25 cellular contexts compared by ENCODE assay signal in genomic region chr12:85781751-85782150, GRCh38. TPM values are rescaled to one million over a fixed set of nuclear protein-coding genes. Genes with fewer than 3 reads are reported as not detected.
DNase-seq lines count a peak whose midpoint lies in the region; ATAC-seq and TF ChIP-seq lines count a peak whose summit lies in the region.
"Had no signal": no experiment of that assay in that cellular context is flagged by ENCODE, and none has a peak within 500 bp of the region (broad histone marks: within the 10 kb centered on the region; RNA-seq: fewer than 3 reads in every experiment).

No MANE protein-coding gene starts in this region.

- H3K4me2 ChIP-seq in HCT116 (ENCODE audit: low read length) = no peak overlapping the region

- RAD21 ChIA-PET in HCT116 (lab: Charles Lee; ENCODE audit: low non-redundant PET in 1 of 2, low total read pairs in 2 of 2, uncharacterized antibody in 2 of 2, unreplicated experiment in 2 of 2) = no interaction called here

- POLR2A ChIA-PET in HCT116 (lab: Charles Lee) = no interaction called here

- H3K9me2 ChIP-seq in HCT116 (ENCODE audit: insufficient read depth) = no peaks in the 10 kb centered on the region

- peaks cover 2 to 19% of the 10 kb centered on the region in 2 experiments; a peak in 2 of 4 replicates for H3K4me1 ChIP-seq in HCT116 (ENCODE audit: control insufficient read depth in 1 of 2, insufficient read depth in 2 of 2, low read length in 2 of 2)
- H3K4me1 ChIP-seq: parathyroid adenoma, SJCRH30, suprapubic skin, uterus had no signal

- no peaks in the 10 kb centered on the region for H3K27me3 Mint-ChIP-seq in stimulated activated naive CD8-positive, alpha-beta T cell treated with anti-CD3 and anti-CD28 coated beads, Interleukin-15, amount 100 ng/mL, for 72 hours
- no peaks in the 10 kb centered on the region for H3K27me3 Mint-ChIP-seq in Calu3 (ENCODE audit: unreplicated experiment)
- H3K27me3 Mint-ChIP-seq: naive thymus-derived CD4-positive, alpha-beta T cell had no signal

- H3K36me3 ChIP-seq in HCT116 (ENCODE audit: control insufficient read depth in 1 of 2, insufficient read depth in 2 of 2, low read length in 2 of 2) = no peaks in the 10 kb centered on the region
- H3K36me3 ChIP-seq: SJCRH30, suprapubic skin, uterus had no signal

- no peak for ATAC-seq in HCT116
- ATAC-seq in stimulated activated naive CD8-positive, alpha-beta T cell treated with anti-CD3 and anti-CD28 coated beads, Interleukin-15, amount 100 ng/mL, for 72 hours = no peak
- no peak for ATAC-seq in HG03139 (IDR thresholded peaks at IDR 0.05; ENCODE audit: unreplicated experiment)
- ATAC-seq: naive thymus-derived CD4-positive, alpha-beta T cell; sciatic nerve had no signal

- no peak for TF ChIP-seq POLR2A in HCT116 (IDR thresholded peaks at IDR 0.05; ENCODE audit: borderline replicate concordance, extremely low read depth, insufficient read depth, insufficient read length)

- H3K27ac ChIP-seq in HCT116 (ENCODE audit: low read depth, low read length) = no peak overlapping the region
- H3K27ac ChIP-seq: 22Rv1, coronary artery, HL-60, parathyroid adenoma, SJCRH30, suprapubic skin, uterus had no signal

- no peaks in the 10 kb centered on the region for H4K20me1 ChIP-seq in HCT116 (ENCODE audit: insufficient read depth)

- no peak overlapping the region for H2AFZ ChIP-seq in HCT116 (ENCODE audit: low read depth, low read length, poor library complexity, severe bottlenecking)
- H2AFZ ChIP-seq: parathyroid adenoma had no signal

- H3K4me1 Mint-ChIP-seq in stimulated activated naive CD8-positive, alpha-beta T cell treated with anti-CD3 and anti-CD28 coated beads, Interleukin-15, amount 100 ng/mL, for 72 hours = no peaks in the 10 kb centered on the region
- peaks cover 28% of the 10 kb centered on the region for H3K4me1 Mint-ChIP-seq in Calu3 (ENCODE audit: low read depth, unreplicated experiment)
- H3K4me1 Mint-ChIP-seq: naive thymus-derived CD4-positive, alpha-beta T cell had no signal

- H3K27me3 ChIP-seq in HCT116 (ENCODE audit: insufficient read depth, low read length) = no peaks in the 10 kb centered on the region
- H3K27me3 ChIP-seq: SJCRH30, suprapubic skin, uterus had no signal

- BruUV-seq in HCT116 (replicated peaks; lab: Mats Ljungman, UMichigan) = no TSS peak
- BruUV-seq in Calu3 (replicated peaks; lab: Mats Ljungman, UMichigan) = no TSS peak

- no peak overlapping the region for H3K4me3 ChIP-seq in HCT116 (replicated peaks in 1 of 2; ENCODE audit: low read depth in 1 of 2, low read length in 2 of 2)
- H3K4me3 ChIP-seq: coronary artery, SJCRH30, suprapubic skin, uterus had no signal

- peak; percentile 43 for DNase-seq in DMS153 (lab: John Stamatoyannopoulos, UW)
- DNase-seq in DMS153 treated with DMSO at 0.1 percent for 48 hours (lab: John Stamatoyannopoulos, UW; ENCODE audit: unreplicated experiment) = no peak
- no peak for DNase-seq in HCT116 (ENCODE audit: low read depth, low spot score)
- peak; percentile 98 for DNase-seq in NCI-H69 (lab: John Stamatoyannopoulos, UW)
- DNase-seq in cerebellar nuclear complex (lab: John Stamatoyannopoulos, UW) = peak; percentile 90 to 95
- no peak for DNase-seq in stimulated activated naive CD8-positive, alpha-beta T cell treated with anti-CD3 and anti-CD28 coated beads, Interleukin-15, amount 100 ng/mL, for 72 hours
- no peak for DNase-seq in Calu3
- DNase-seq: activated CD4-positive, alpha-beta T cell treated with anti-CD3 and anti-CD28 coated beads, Interleukin-2, amount 50 U/mL, for 4 hours; activated gamma-delta T cell; AML-193; head of caudate nucleus; IMR-90; naive thymus-derived CD4-positive, alpha-beta T cell; NCI-H2227 treated with DMSO at 0.1 percent for 48 hours; SJCRH30; stimulated activated CD4-positive, alpha-beta T cell treated with anti-CD3 and anti-CD28 coated beads, Interleukin-15, amount 100 ng/mL, for 24 hours; uterus had no signal

- no peaks in the 10 kb centered on the region for H3K36me3 Mint-ChIP-seq in Calu3 (ENCODE audit: insufficient read depth, unreplicated experiment)
- H3K36me3 Mint-ChIP-seq: brain; naive thymus-derived CD4-positive, alpha-beta T cell had no signal

- H3K9me3 Mint-ChIP-seq in stimulated activated naive CD8-positive, alpha-beta T cell treated with anti-CD3 and anti-CD28 coated beads, Interleukin-15, amount 100 ng/mL, for 72 hours = peaks cover 0 to 5% of the 10 kb centered on the region in 2 donors
- no peaks in the 10 kb centered on the region for H3K9me3 Mint-ChIP-seq in Calu3 (ENCODE audit: low read depth, unreplicated experiment)

- CTCF ChIA-PET in HCT116 (lab: Charles Lee) = interaction anchor here (1.2 kb wide), 1 partner anchor 313 kb away, joined by 3 read pairs; no protein-coding TSS in a partner anchor
- CTCF ChIA-PET in Calu3 (lab: Charles Lee) = interaction anchor here (1.0 kb wide), 1 partner anchor 206 kb away, joined by 3 read pairs; no protein-coding TSS in a partner anchor

- no peaks in the 10 kb centered on the region for H3K9me3 ChIP-seq in HCT116 (ENCODE audit: control insufficient read depth in 1 of 2, insufficient read depth in 1 of 2, low read depth in 1 of 2, low read length in 2 of 2)
- H3K9me3 ChIP-seq: SJCRH30, suprapubic skin, uterus had no signal

- H3K79me2 ChIP-seq in HCT116 (ENCODE audit: insufficient read depth, low read length) = no peaks in the 10 kb centered on the region
- H3K79me2 ChIP-seq: parathyroid adenoma had no signal

- peak; percentile 30; the same call in 1 of the 2 replicates for TF ChIP-seq RAD21 in HCT116 (IDR thresholded peaks at IDR 0.05; ENCODE audit: low read depth)

- no peak overlapping the region for H3K4me3 Mint-ChIP-seq in stimulated activated naive CD8-positive, alpha-beta T cell treated with anti-CD3 and anti-CD28 coated beads, Interleukin-15, amount 100 ng/mL, for 72 hours
- H3K4me3 Mint-ChIP-seq in Calu3 (ENCODE audit: low read depth, unreplicated experiment) = no peak overlapping the region
- H3K4me3 Mint-ChIP-seq: naive thymus-derived CD4-positive, alpha-beta T cell had no signal

- H3K9ac ChIP-seq in HCT116 (ENCODE audit: low read length) = no peak overlapping the region
- H3K9ac ChIP-seq: parathyroid adenoma had no signal

- intact Hi-C loops in HCT116 (cut with micrococcal nuclease) = no loop called here
- intact Hi-C loops in Calu3 (cut with micrococcal nuclease; ENCODE audit: unreplicated experiment) = loop anchor here (1.0 kb wide), 1 partner anchor 206 kb away; no protein-coding TSS in a partner anchor

- TF ChIP-seq CTCF in HCT116 (IDR thresholded peaks at IDR 0.05 in 2 of 3, conservative IDR thresholded peaks at IDR 0.05 in 1 of 3; ENCODE audit: borderline replicate concordance in 1 of 3, insufficient read depth in 1 of 3, low read depth in 2 of 3, low read length in 2 of 3) = 0 out of 6 replicates have a peak, but pooled peaks of 1 of the 3 experiments have one; percentile 4
- no peak for TF ChIP-seq CTCF in Calu3 (IDR thresholded peaks at IDR 0.05; ENCODE audit: unreplicated experiment)

- H3K27ac Mint-ChIP-seq in stimulated activated naive CD8-positive, alpha-beta T cell treated with anti-CD3 and anti-CD28 coated beads, Interleukin-15, amount 100 ng/mL, for 72 hours = no peak overlapping the region
- no peak overlapping the region for H3K27ac Mint-ChIP-seq in Calu3 (ENCODE audit: unreplicated experiment)
- H3K27ac Mint-ChIP-seq: naive thymus-derived CD4-positive, alpha-beta T cell had no signal

TF ChIP-seq in HCT116, 20 proteins besides CTCF, POLR2A, EP300 and RAD21 (continues in another document):
- TF ChIP-seq ELF1 (IDR thresholded peaks at IDR 0.05; ENCODE audit: borderline replicate concordance, low read depth) (no peak), TCF7L2 (IDR thresholded peaks at IDR 0.05; ENCODE audit: borderline replicate concordance, extremely low read depth, insufficient read depth, insufficient read length) (no peak), ZFX (IDR thresholded peaks at IDR 0.05) (no peak), REST (IDR thresholded peaks at IDR 0.05; ENCODE audit: low read depth) (no peak), EGR1 (IDR thresholded peaks at IDR 0.05; ENCODE audit: low read depth) (no peak), CEBPB (IDR thresholded peaks at IDR 0.05; ENCODE audit: low read depth) (no peak), JUND (IDR thresholded peaks at IDR 0.05) (no peak), SP1 (IDR thresholded peaks at IDR 0.05; ENCODE audit: low read depth) (no peak), POLR2AphosphoS5 (IDR thresholded peaks at IDR 0.05; ENCODE audit: low read depth, low read length) (no peak), ATF3 (IDR thresholded peaks at IDR 0.05) (no peak), MAX (IDR thresholded peaks at IDR 0.05) (no peak), FOSL1 (IDR thresholded peaks at IDR 0.05; ENCODE audit: low read depth) (no peak)

RNA-seq across cellular contexts. Expression of gene RASSF9, which starts 54.5 kb away (rescaled TPM):
- total RNA-seq in HCT116 (2021; ENCODE audit: unreplicated experiment) (not detected), Calu3 (2022) (3.0 and 3.3 TPM in 2 replicates)
- polyA plus RNA-seq in HCT116 (2012) = 0.01 TPM in 1 of 2 replicates, not detected in the other
- total RNA-seq: naive thymus-derived CD4-positive, alpha-beta T cell had no signal
- polyA plus RNA-seq: naive thymus-derived CD4-positive, alpha-beta T cell had no signal

Comparison
In these comparisons a context has a peak if more than half of its experiments do, and no peak if none do; other contexts are left out.
1. DNase-seq: peak in DMS153 (single experiment), NCI-H69 (single experiment) and cerebellar nuclear complex (2 of 2); none in DMS153 treated with DMSO at 0.1 percent for 48 hours (single experiment), HCT116 (single experiment), stimulated activated naive CD8-positive, alpha-beta T cell treated with anti-CD3 and anti-CD28 coated beads, Interleukin-15, amount 100 ng/mL, for 72 hours (0 of 2) and Calu3 (single experiment).